In genomic region chr5:190366-191035, GRCh38 we compare ENCODE assay signal across 1 cellular context.
TF ChIP-seq lines count a peak whose summit lies in the region.

No MANE protein-coding gene starts in this region.

TF ChIP-seq in GM12878, 131 proteins besides CTCF, POLR2A, EP300 and RAD21 (continued from another document):
- peak; percentile 66 for TF ChIP-seq USF1 (IDR thresholded peaks at IDR 0.05; ENCODE audit: borderline replicate concordance, extremely low read length, insufficient read depth, low read depth, low read length)
- TF ChIP-seq PAX5 (IDR thresholded peaks at IDR 0.05; ENCODE audit: borderline replicate concordance, low read depth, low read length): peak; percentile 41; the same call in 1 of the 2 replicates
